In the genomic region with DNA sequence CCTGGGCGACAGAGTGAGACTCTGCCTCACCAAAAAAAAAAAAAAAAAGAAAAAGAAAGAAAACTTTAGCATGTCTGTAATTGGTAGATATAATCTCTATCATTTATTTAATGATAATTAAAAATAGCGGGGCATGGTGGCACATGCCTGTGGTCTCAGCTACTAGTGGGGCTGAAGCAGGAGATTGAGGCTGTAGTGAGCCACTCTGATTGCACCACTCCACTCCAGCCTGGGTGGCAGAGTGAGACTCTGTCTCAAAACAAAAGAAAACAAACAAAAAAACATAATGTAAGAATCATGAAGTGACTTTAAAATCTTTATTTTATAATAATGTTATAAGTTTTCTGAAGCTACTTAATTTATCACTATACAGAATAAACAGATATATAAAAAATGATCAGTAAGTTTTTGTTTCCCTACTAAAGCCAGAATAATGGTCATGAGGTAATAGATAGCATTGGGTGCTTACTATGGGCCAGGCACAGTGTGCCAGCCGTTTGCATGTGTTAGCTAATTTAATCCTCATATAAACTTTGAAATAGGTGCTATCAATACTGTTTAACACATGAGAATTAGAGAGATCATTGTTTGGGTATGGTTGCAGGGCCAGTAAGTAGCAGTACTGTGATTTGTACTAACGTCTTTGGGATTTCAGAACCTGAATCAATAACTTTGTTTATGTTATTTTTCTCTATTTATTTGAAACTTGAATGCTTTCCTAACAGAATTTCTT, we compare ENCODE assay signal across 13 cellular contexts. TPM values are rescaled to one million over a fixed set of nuclear protein-coding genes. Genes with fewer than 3 reads are reported as not detected.
DNase-seq lines count a peak whose midpoint lies in the region; ATAC-seq, FAIRE-seq and TF ChIP-seq lines count a peak whose summit lies in the region.
"Had no signal": no experiment of that assay in that cellular context is flagged by ENCODE, and none has a peak within 500 bp of the region (broad histone marks: within the 10 kb centered on the region; RNA-seq: fewer than 3 reads in every experiment).

No MANE protein-coding gene starts in this region.

- H3K27me3 ChIP-seq in gastroesophageal sphincter (no peaks in the 10 kb centered on the region), spleen (replicated peaks in 1 of 7) (no peaks in the 10 kb centered on the region)
- H3K27me3 ChIP-seq: neutrophil had no signal

- no peak overlapping the region for H3K4me3 ChIP-seq in gastroesophageal sphincter
- H3K4me3 ChIP-seq in spleen = no peak overlapping the region

- no peak for TF ChIP-seq POLR2A in gastroesophageal sphincter (IDR thresholded peaks at IDR 0.05)
- no peak for TF ChIP-seq POLR2A in spleen (IDR thresholded peaks at IDR 0.05)

- no peaks in the 10 kb centered on the region for H3K9me3 ChIP-seq in gastroesophageal sphincter
- no peaks in the 10 kb centered on the region for H3K9me3 ChIP-seq in spleen
- H3K9me3 ChIP-seq: neutrophil had no signal

- peaks cover 14 to 96% (median 15%) of the 10 kb centered on the region in 3 donors for H3K4me1 ChIP-seq in gastroesophageal sphincter
- H3K4me1 ChIP-seq in spleen = peaks cover 8 to 62% (median 29%) of the 10 kb centered on the region in 6 donors

- peak; percentile 18 for FAIRE-seq in RCC 7860 (lab: Jason Lieb, UNC)

- TF ChIP-seq CTCF in gastroesophageal sphincter (IDR thresholded peaks at IDR 0.05) = no peak
- TF ChIP-seq CTCF in spleen (IDR thresholded peaks at IDR 0.05 in 8 of 11, conservative IDR thresholded peaks at IDR 0.05 in 3 of 11) = no peak

- peak; percentile 44 for DNase-seq in EL
- no peak for DNase-seq in RCC 7860 (ENCODE audit: low spot score)
- no peak for DNase-seq in spleen
- no peak for DNase-seq in NCI-H2196 (lab: John Stamatoyannopoulos, UW; ENCODE audit: unreplicated experiment)
- no peak for DNase-seq in stimulated activated CD4-positive, alpha-beta T cell treated with anti-CD3 and anti-CD28 coated beads, Interleukin-4, amount 100 ng/mL, for 1 hour
- DNase-seq: H7, KBM-7, NCI-H2081 had no signal

- H3K27ac ChIP-seq in gastroesophageal sphincter (peak overlapping the region; percentile 79 to 100 (median 88)), spleen (peak overlapping the region in 7 of 8 donors; percentile 58 to 69 (median 63))
- H3K27ac ChIP-seq: neutrophil had no signal

- intact Hi-C loops in spleen (cut with DNase I; ENCODE audit: low total_unique reads) = no loop called here

- no peak for TF ChIP-seq EP300 in gastroesophageal sphincter (IDR thresholded peaks at IDR 0.05)

- WGBS in gastroesophageal sphincter (ENCODE audit: low coverage in 1 of 2), 2 donors = 15 to 44% methylated on average over 2 to 4 of the region's 4 CpGs
- 73 to 80% (median 76%) methylated on average over 4 of the region's 4 CpGs for WGBS in spleen, 5 donors

- no peak for ATAC-seq in gastroesophageal sphincter
- no peak for ATAC-seq in GM21360 (IDR thresholded peaks at IDR 0.05; ENCODE audit: unreplicated experiment)
- ATAC-seq in GM21786 (IDR thresholded peaks at IDR 0.05; ENCODE audit: unreplicated experiment) = no peak
- ATAC-seq: esophagus mucosa had no signal

- H3K36me3 ChIP-seq in gastroesophageal sphincter = no peaks in the 10 kb centered on the region
- no peaks in the 10 kb centered on the region for H3K36me3 ChIP-seq in spleen
- H3K36me3 ChIP-seq: neutrophil had no signal

RNA-seq across cellular contexts. Expression of gene CLIC4, which starts 23.8 kb away (rescaled TPM):
- total RNA-seq in gastroesophageal sphincter (100 to 1,000 TPM; 553 to 721 (median 692) TPM), spleen (10 to 100 TPM; 60.9 to 99.6 (median 73.8) TPM)
- 10 to 100 TPM; 17.0 to 32.2 (median 27.0) TPM for polyA plus RNA-seq in spleen

Comparison
In these comparisons a context has a peak if more than half of its experiments do, and no peak if none do; other contexts are left out.
1. RNA of gene CLIC4, which starts 23.8 kb away (total RNA-seq): 553 to 721 TPM in gastroesophageal sphincter; 60.9 to 99.6 TPM in spleen; every median in the first group is over 4 times any median in the second.